Comparison of ENCODE assay signal across 15 cellular contexts in genomic region chr21:43892984-43893535, GRCh38. TPM values are rescaled to one million over a fixed set of nuclear protein-coding genes. Genes with fewer than 3 reads are reported as not detected.
DNase-seq lines count a peak whose midpoint lies in the region; ATAC-seq and TF ChIP-seq lines count a peak whose summit lies in the region.
"Had no signal": no experiment of that assay in that cellular context is flagged by ENCODE, and none has a peak within 500 bp of the region (broad histone marks: within the 10 kb centered on the region; RNA-seq: fewer than 3 reads in every experiment).

No MANE protein-coding gene starts in this region.

- no peaks in the 10 kb centered on the region for H3K9me3 ChIP-seq in CD4-positive, CD25-positive, alpha-beta regulatory T cell (ENCODE audit: control insufficient read depth in 2 of 2, low read length in 2 of 2)
- H3K9me3 ChIP-seq in PC-3 (ENCODE audit: low read length) (no peaks in the 10 kb centered on the region), PC-9 (ENCODE audit: insufficient read depth, low read depth) (no peaks in the 10 kb centered on the region)

- no peaks in the 10 kb centered on the region for H3K27me3 Mint-ChIP-seq in CD4-positive, CD25-positive, alpha-beta regulatory T cell
- H3K27me3 Mint-ChIP-seq in activated CD8-positive, alpha-beta T cell treated with anti-CD3 and anti-CD28 coated beads for 36 hours, result no peaks in the 10 kb centered on the region
- no peaks in the 10 kb centered on the region for H3K27me3 Mint-ChIP-seq in naive thymus-derived CD8-positive, alpha-beta T cell

- no peak overlapping the region for H2AFZ ChIP-seq in PC-3 (ENCODE audit: low read length)
- H2AFZ ChIP-seq in PC-9, result no peak overlapping the region

- H3K36me3 Mint-ChIP-seq in CD4-positive, CD25-positive, alpha-beta regulatory T cell, result peaks cover 15% of the 10 kb centered on the region
- H3K36me3 Mint-ChIP-seq in activated CD8-positive, alpha-beta T cell treated with anti-CD3 and anti-CD28 coated beads for 36 hours (ENCODE audit: low read depth), result peaks cover 29% of the 10 kb centered on the region
- peaks cover 1 to 24% (median 10%) of the 10 kb centered on the region in 3 donors for H3K36me3 Mint-ChIP-seq in naive thymus-derived CD8-positive, alpha-beta T cell

- H3K79me2 ChIP-seq in PC-3 (ENCODE audit: low read length), result peaks cover 26% of the 10 kb centered on the region
- H3K79me2 ChIP-seq in PC-9 (ENCODE audit: low read depth), result peaks cover 3% of the 10 kb centered on the region

- POLR2A ChIA-PET in activated CD8-positive, alpha-beta T cell treated with anti-CD3 and anti-CD28 coated beads for 36 hours (lab: Charles Lee), result interaction anchor here (0.9 to 1.9 kb wide), 10 partner anchors 9 to 119 kb away, joined by 3 to 8 read pairs (median 3); partner anchors contain the start of gene TRAPPC10
- POLR2A ChIA-PET in naive thymus-derived CD8-positive, alpha-beta T cell (lab: Charles Lee), result interaction anchor here (1.0 to 2.4 kb wide), 4 partner anchors 10 to 28 kb away, joined by 3 to 10 read pairs (median 7); no protein-coding TSS in a partner anchor
- POLR2A ChIA-PET in PC-3 (lab: Charles Lee; ENCODE audit: unreplicated experiment), result no interaction called here
- POLR2A ChIA-PET in PC-9 (lab: Charles Lee; ENCODE audit: unreplicated experiment), result no interaction called here

- H4K20me1 ChIP-seq in PC-3 (ENCODE audit: low read length) (no peaks in the 10 kb centered on the region), PC-9 (ENCODE audit: insufficient read depth) (no peaks in the 10 kb centered on the region)

- no peak overlapping the region for H3K9ac ChIP-seq in PC-3 (ENCODE audit: low read length)

- peak in 1 of 3 donors; percentile 38 for DNase-seq in CD4-positive, CD25-positive, alpha-beta regulatory T cell
- no peak for DNase-seq in activated CD8-positive, alpha-beta T cell treated with anti-CD3 and anti-CD28 coated beads for 36 hours
- no peak for DNase-seq in naive thymus-derived CD8-positive, alpha-beta T cell
- DNase-seq in PC-3, result no peak
- DNase-seq in PC-9, result no peak
- DNase-seq in COLO668 (lab: John Stamatoyannopoulos, UW; ENCODE audit: unreplicated experiment), result no peak
- DNase-seq: C1 segment of cervical spinal cord; H7; midbrain; NCI-H524; stimulated activated naive CD4-positive, alpha-beta T cell treated with Interleukin-2 at 50 U/mL for 16 hours had no signal

- intact Hi-C loops in activated CD8-positive, alpha-beta T cell treated with anti-CD3 and anti-CD28 coated beads for 36 hours (cut with micrococcal nuclease), result no loop called here
- intact Hi-C loops in PC-3 (cut with micrococcal nuclease) (no loop called here), PC-9 (cut with micrococcal nuclease; ENCODE audit: unreplicated experiment) (no loop called here)

- H3K27me3 ChIP-seq in CD4-positive, CD25-positive, alpha-beta regulatory T cell (ENCODE audit: control insufficient read depth, insufficient read depth, low read length), result no peaks in the 10 kb centered on the region
- no peaks in the 10 kb centered on the region for H3K27me3 ChIP-seq in PC-3 (ENCODE audit: low read length)
- no peaks in the 10 kb centered on the region for H3K27me3 ChIP-seq in PC-9 (ENCODE audit: insufficient read depth, low read depth)
- H3K27me3 ChIP-seq: cardiac muscle cell had no signal

- no peaks in the 10 kb centered on the region for H3K9me2 ChIP-seq in PC-3 (replicated peaks; ENCODE audit: low read length)
- no peaks in the 10 kb centered on the region for H3K9me2 ChIP-seq in PC-9 (ENCODE audit: insufficient read depth)

- peak overlapping the region; percentile 3 to 90 (median 78) for H3K4me3 Mint-ChIP-seq in CD4-positive, CD25-positive, alpha-beta regulatory T cell
- H3K4me3 Mint-ChIP-seq in activated CD8-positive, alpha-beta T cell treated with anti-CD3 and anti-CD28 coated beads for 36 hours, result peak overlapping the region; percentile 60
- peak overlapping the region; percentile 70 to 87 (median 82) for H3K4me3 Mint-ChIP-seq in naive thymus-derived CD8-positive, alpha-beta T cell

- peak overlapping the region; percentile 67 to 100 (median 90) for H3K27ac Mint-ChIP-seq in CD4-positive, CD25-positive, alpha-beta regulatory T cell
- peak overlapping the region; percentile 76 for H3K27ac Mint-ChIP-seq in activated CD8-positive, alpha-beta T cell treated with anti-CD3 and anti-CD28 coated beads for 36 hours
- peak overlapping the region; percentile 13 to 92 (median 83) for H3K27ac Mint-ChIP-seq in naive thymus-derived CD8-positive, alpha-beta T cell

- no peak for TF ChIP-seq CTCF in activated CD8-positive, alpha-beta T cell treated with anti-CD3 and anti-CD28 coated beads for 36 hours (IDR thresholded peaks at IDR 0.05)
- no peak for TF ChIP-seq CTCF in PC-3 (conservative IDR thresholded peaks at IDR 0.05; ENCODE audit: low read depth, low read length)
- no peak for TF ChIP-seq CTCF in PC-9 (conservative IDR thresholded peaks at IDR 0.05)

- peaks cover 9% of the 10 kb centered on the region for H3K36me3 ChIP-seq in CD4-positive, CD25-positive, alpha-beta regulatory T cell (ENCODE audit: control insufficient read depth, insufficient read depth, low read length)
- H3K36me3 ChIP-seq in PC-3 (ENCODE audit: low read depth, low read length) (peaks cover 8% of the 10 kb centered on the region; the same call in 1 of the 2 replicates), PC-9 (ENCODE audit: low read depth) (no peaks in the 10 kb centered on the region)
- H3K36me3 ChIP-seq: cardiac muscle cell had no signal

- H3K9me3 Mint-ChIP-seq in CD4-positive, CD25-positive, alpha-beta regulatory T cell, result no peaks in the 10 kb centered on the region
- H3K9me3 Mint-ChIP-seq in activated CD8-positive, alpha-beta T cell treated with anti-CD3 and anti-CD28 coated beads for 36 hours, result peaks cover 2% of the 10 kb centered on the region
- H3K9me3 Mint-ChIP-seq in naive thymus-derived CD8-positive, alpha-beta T cell, result no peaks in the 10 kb centered on the region

- CTCF ChIA-PET in activated CD8-positive, alpha-beta T cell treated with anti-CD3 and anti-CD28 coated beads for 36 hours (lab: Charles Lee), result interaction anchor here (1.1 to 2.2 kb wide), 6 partner anchors 19 to 405 kb away, joined by 3 to 8 read pairs (median 5); no protein-coding TSS in a partner anchor
- CTCF ChIA-PET in PC-3 (lab: Charles Lee), result interaction anchor here (0.7 kb wide), 1 partner anchor 74 kb away, joined by 3 read pairs; no protein-coding TSS in a partner anchor
- CTCF ChIA-PET in PC-9 (lab: Charles Lee), result interaction anchor here (0.6 kb wide), 1 partner anchor 118 kb away, joined by 8 read pairs; no protein-coding TSS in a partner anchor

- H3F3A ChIP-seq in PC-3 (ENCODE audit: low read length, unreplicated experiment) (no peaks in the 10 kb centered on the region), PC-9 (ENCODE audit: insufficient read depth, low read depth) (no peaks in the 10 kb centered on the region)

- peak overlapping the region; percentile 83 for H3K4me3 ChIP-seq in CD4-positive, CD25-positive, alpha-beta regulatory T cell (ENCODE audit: low read depth, low read length)
- H3K4me3 ChIP-seq in PC-3 (ENCODE audit: low read length), result no peak overlapping the region
- H3K4me3 ChIP-seq in PC-9, result no peak overlapping the region
- H3K4me3 ChIP-seq: cardiac muscle cell had no signal

- H3K4me2 ChIP-seq in PC-3 (ENCODE audit: low read length) (no peak overlapping the region), PC-9 (no peak overlapping the region)

- H3K4me1 ChIP-seq in CD4-positive, CD25-positive, alpha-beta regulatory T cell (ENCODE audit: control insufficient read depth, insufficient read depth, low read length, poor library complexity, severe bottlenecking), result peaks cover 14% of the 10 kb centered on the region
- H3K4me1 ChIP-seq in PC-3 (ENCODE audit: insufficient read depth, low read length) (no peaks in the 10 kb centered on the region), PC-9 (replicated peaks; ENCODE audit: insufficient read depth) (no peaks in the 10 kb centered on the region)

- ATAC-seq in CD4-positive, CD25-positive, alpha-beta regulatory T cell (ENCODE audit: low read depth in 2 of 2), result peak; percentile 38 to 45
- ATAC-seq in GM18870 (IDR thresholded peaks at IDR 0.05; ENCODE audit: unreplicated experiment), result peak; percentile 26
- ATAC-seq in activated CD8-positive, alpha-beta T cell treated with anti-CD3 and anti-CD28 coated beads for 36 hours, result peak; percentile 27
- peak; percentile 27 to 39 for ATAC-seq in naive thymus-derived CD8-positive, alpha-beta T cell
- no peak for ATAC-seq in PC-3
- no peak for ATAC-seq in HG03571 (IDR thresholded peaks at IDR 0.05; ENCODE audit: unreplicated experiment)
- ATAC-seq: HepG2 had no signal

- no TSS peak for BruUV-seq in PC-3 (replicated peaks; lab: Mats Ljungman, UMichigan)
- BruUV-seq in PC-9 (replicated peaks; lab: Mats Ljungman, UMichigan), result no TSS peak

- H3K4me1 Mint-ChIP-seq in CD4-positive, CD25-positive, alpha-beta regulatory T cell, result peaks cover 19 to 54% (median 35%) of the 10 kb centered on the region in 4 donors
- H3K4me1 Mint-ChIP-seq in activated CD8-positive, alpha-beta T cell treated with anti-CD3 and anti-CD28 coated beads for 36 hours (ENCODE audit: low read depth), result peaks cover 50% of the 10 kb centered on the region
- peaks cover 24 to 56% (median 43%) of the 10 kb centered on the region in 4 donors for H3K4me1 Mint-ChIP-seq in naive thymus-derived CD8-positive, alpha-beta T cell

- H3K27ac ChIP-seq in CD4-positive, CD25-positive, alpha-beta regulatory T cell (ENCODE audit: insufficient read depth, low read length, poor library complexity, severe bottlenecking), result peak overlapping the region; percentile 26
- no peak overlapping the region for H3K27ac ChIP-seq in PC-3 (ENCODE audit: low read length)
- no peak overlapping the region for H3K27ac ChIP-seq in PC-9
- H3K27ac ChIP-seq: cardiac muscle cell had no signal

RNA-seq across cellular contexts. Expression of gene AGPAT3, which starts 28.0 kb away (rescaled TPM):
- 67.8 TPM for total RNA-seq in CD4-positive, CD25-positive, alpha-beta regulatory T cell
- 10 to 100 TPM; 13.3 to 19.8 (median 17.4) TPM for polyA plus RNA-seq in CD4-positive, CD25-positive, alpha-beta regulatory T cell
- total RNA-seq in activated CD8-positive, alpha-beta T cell treated with anti-CD3 and anti-CD28 coated beads for 36 hours, result 10 to 100 TPM; 59.3 to 62.2 TPM
- total RNA-seq in naive thymus-derived CD8-positive, alpha-beta T cell, result 10 to 100 TPM; 59.0 TPM
- 10 to 100 TPM; 10.9 to 18.0 (median 13.2) TPM for polyA plus RNA-seq in naive thymus-derived CD8-positive, alpha-beta T cell
- 76.1 and 91.9 TPM in 2 replicates for total RNA-seq in PC-3 (2014; rRNA removed)
- 39.0 and 41.2 TPM in 2 replicates for total RNA-seq in PC-9 (2021)

Comparison
In these comparisons a context has a peak if more than half of its experiments do, and no peak if none do; other contexts are left out.
1. ATAC-seq: peak in CD4-positive, CD25-positive, alpha-beta regulatory T cell (2 of 2), GM18870 (single experiment), activated CD8-positive, alpha-beta T cell treated with anti-CD3 and anti-CD28 coated beads for 36 hours (single experiment) and naive thymus-derived CD8-positive, alpha-beta T cell (2 of 2); none in PC-3 (single experiment) and HG03571 (single experiment).
2. POLR2A ChIA-PET loops: an anchor here in activated CD8-positive, alpha-beta T cell treated with anti-CD3 and anti-CD28 coated beads for 36 hours (0.9 to 1.9 kb wide) and naive thymus-derived CD8-positive, alpha-beta T cell (1.0 to 2.4 kb wide); none called in PC-3 and PC-9.
3. Peak in every context shown above with its lines, with median percentiles within 50 percentile points of each other: H3K27ac Mint-ChIP-seq and H3K4me3 Mint-ChIP-seq.